In genomic region chr10:88409236-88409635, GRCh38 we compare ENCODE assay signal across 15 cellular contexts.
DNase-seq lines count a peak whose midpoint lies in the region; ATAC-seq and TF ChIP-seq lines count a peak whose summit lies in the region.
"Had no signal": no experiment of that assay in that cellular context is flagged by ENCODE, and none has a peak within 500 bp of the region (broad histone marks: within the 10 kb centered on the region; RNA-seq: fewer than 3 reads in every experiment).

No MANE protein-coding gene starts in this region.

- no peaks in the 10 kb centered on the region for H3K9me3 ChIP-seq in breast epithelium
- H3K9me3 ChIP-seq: upper lobe of right lung had no signal

- no peak overlapping the region for H3K27ac Mint-ChIP-seq in MCF 10A (ENCODE audit: low read depth, unreplicated experiment)
- H3K27ac Mint-ChIP-seq in activated T-helper 17 cell treated with anti-CD3 and anti-CD28 coated beads, Interleukin-2, amount 50 U/mL, for 72 hours = no peak overlapping the region
- H3K27ac Mint-ChIP-seq in stimulated activated naive CD8-positive, alpha-beta T cell treated with anti-CD3 and anti-CD28 coated beads, Interleukin-15, amount 100 ng/mL, for 72 hours = no peak overlapping the region
- H3K27ac Mint-ChIP-seq: activated CD4-positive, alpha-beta T cell treated with anti-CD3 and anti-CD28 coated beads, Interleukin-2, amount 10 ng/mL, durations not matched to agents 7 days and 5 days had no signal

- H3K4me3 ChIP-seq in breast epithelium = no peak overlapping the region
- H3K4me3 ChIP-seq: coronary artery, upper lobe of right lung had no signal

- peak; percentile 55 for ATAC-seq in HG03196 (IDR thresholded peaks at IDR 0.05; ENCODE audit: unreplicated experiment)
- peak; percentile 94 for ATAC-seq in activated T-helper 17 cell treated with anti-CD3 and anti-CD28 coated beads, Interleukin-2, amount 50 U/mL, for 72 hours (replicated peaks)
- peak; percentile 86 for ATAC-seq in stimulated activated naive CD8-positive, alpha-beta T cell treated with anti-CD3 and anti-CD28 coated beads, Interleukin-15, amount 100 ng/mL, for 72 hours
- ATAC-seq: upper lobe of right lung had no signal

- H3K36me3 ChIP-seq in breast epithelium = no peaks in the 10 kb centered on the region
- H3K36me3 ChIP-seq: upper lobe of right lung had no signal

- intact Hi-C loops in MCF 10A (cut with micrococcal nuclease) (no loop called here), breast epithelium (cut with DNase I; ENCODE audit: low total_unique reads) (no loop called here), posterior cingulate gyrus (cut with DNase I) (loop anchor here (10.0 kb wide), 1 partner anchor 146 kb away; no protein-coding TSS in a partner anchor)

- H3K27ac ChIP-seq in breast epithelium = no peak overlapping the region
- H3K27ac ChIP-seq: coronary artery, upper lobe of right lung had no signal

- CTCF ChIA-PET in MCF 10A (lab: Yijun Ruan, JAX) = interaction anchor here (0.8 to 1.3 kb wide), 3 partner anchors 25 to 548 kb away, joined by 3 to 4 read pairs (median 3); no protein-coding TSS in a partner anchor

- H3K27me3 Mint-ChIP-seq in MCF 10A (ENCODE audit: insufficient read depth, unreplicated experiment) = no peaks in the 10 kb centered on the region
- no peaks in the 10 kb centered on the region for H3K27me3 Mint-ChIP-seq in activated T-helper 17 cell treated with anti-CD3 and anti-CD28 coated beads, Interleukin-2, amount 50 U/mL, for 72 hours
- H3K27me3 Mint-ChIP-seq in stimulated activated naive CD8-positive, alpha-beta T cell treated with anti-CD3 and anti-CD28 coated beads, Interleukin-15, amount 100 ng/mL, for 72 hours = peaks cover 8% of the 10 kb centered on the region

- H3K4me1 ChIP-seq in breast epithelium = no peaks in the 10 kb centered on the region
- H3K4me1 ChIP-seq: upper lobe of right lung had no signal

- no peak overlapping the region for H3K4me3 Mint-ChIP-seq in MCF 10A (ENCODE audit: unreplicated experiment)
- H3K4me3 Mint-ChIP-seq in activated T-helper 17 cell treated with anti-CD3 and anti-CD28 coated beads, Interleukin-2, amount 50 U/mL, for 72 hours = no peak overlapping the region
- no peak overlapping the region for H3K4me3 Mint-ChIP-seq in stimulated activated naive CD8-positive, alpha-beta T cell treated with anti-CD3 and anti-CD28 coated beads, Interleukin-15, amount 100 ng/mL, for 72 hours
- H3K4me3 Mint-ChIP-seq: activated CD4-positive, alpha-beta T cell treated with anti-CD3 and anti-CD28 coated beads, Interleukin-2, amount 10 ng/mL, durations not matched to agents 7 days and 5 days had no signal

- POLR2A ChIA-PET in MCF 10A (lab: Yijun Ruan, JAX) = interaction anchor here (0.6 to 1.2 kb wide), 9 partner anchors 18 to 581 kb away, joined by 3 to 4 read pairs (median 3); partner anchors contain the start of gene FAS

- no peak for TF ChIP-seq POLR2A in breast epithelium (IDR thresholded peaks at IDR 0.05)

- no peaks in the 10 kb centered on the region for H3K9me3 Mint-ChIP-seq in MCF 10A (ENCODE audit: unreplicated experiment)
- peaks cover 7% of the 10 kb centered on the region for H3K9me3 Mint-ChIP-seq in activated T-helper 17 cell treated with anti-CD3 and anti-CD28 coated beads, Interleukin-2, amount 50 U/mL, for 72 hours
- peaks cover 11% of the 10 kb centered on the region in 2 donors for H3K9me3 Mint-ChIP-seq in stimulated activated naive CD8-positive, alpha-beta T cell treated with anti-CD3 and anti-CD28 coated beads, Interleukin-15, amount 100 ng/mL, for 72 hours

- TF ChIP-seq CTCF in MCF 10A (IDR thresholded peaks at IDR 0.05; ENCODE audit: unreplicated experiment) = no peak
- no peak for TF ChIP-seq CTCF in breast epithelium (IDR thresholded peaks at IDR 0.05)

- H3K4me1 Mint-ChIP-seq in MCF 10A (ENCODE audit: insufficient read depth, unreplicated experiment) = peaks cover 5% of the 10 kb centered on the region
- H3K4me1 Mint-ChIP-seq in activated T-helper 17 cell treated with anti-CD3 and anti-CD28 coated beads, Interleukin-2, amount 50 U/mL, for 72 hours = no peaks in the 10 kb centered on the region
- H3K4me1 Mint-ChIP-seq in stimulated activated naive CD8-positive, alpha-beta T cell treated with anti-CD3 and anti-CD28 coated beads, Interleukin-15, amount 100 ng/mL, for 72 hours = peaks cover 5% of the 10 kb centered on the region
- H3K4me1 Mint-ChIP-seq: activated CD4-positive, alpha-beta T cell treated with anti-CD3 and anti-CD28 coated beads, Interleukin-2, amount 10 ng/mL, durations not matched to agents 7 days and 5 days had no signal

- DNase-seq in MCF 10A (ENCODE audit: unreplicated experiment) (peak; percentile 6), breast epithelium (ENCODE audit: low spot score in 2 of 2) (no peak), NCI-H1417 treated with DMSO at 0.1 percent for 48 hours (lab: John Stamatoyannopoulos, UW) (no peak), posterior cingulate gyrus (no peak), T1000 (lab: John Stamatoyannopoulos, UW) (no peak)
- DNase-seq in stimulated activated naive CD8-positive, alpha-beta T cell treated with anti-CD3 and anti-CD28 coated beads, Interleukin-15, amount 100 ng/mL, for 72 hours = no peak
- DNase-seq: activated CD4-positive, alpha-beta T cell treated with anti-CD3 and anti-CD28 coated beads, Interleukin-2, amount 10 ng/mL, durations not matched to agents 7 days and 5 days; aorta; NCI-H1048; NCI-H2171 treated with DMSO at 0.1 percent for 48 hours; stimulated activated naive CD4-positive, alpha-beta T cell treated with Interleukin-2 at 50 U/mL for 16 hours; upper lobe of right lung had no signal

- no TSS peak for BruUV-seq in MCF 10A (replicated peaks; lab: Mats Ljungman, UMichigan)

- H3K27me3 ChIP-seq in breast epithelium = no peaks in the 10 kb centered on the region
- H3K27me3 ChIP-seq: upper lobe of right lung had no signal

- H3K36me3 Mint-ChIP-seq in MCF 10A (ENCODE audit: insufficient read depth, unreplicated experiment) = no peaks in the 10 kb centered on the region
- H3K36me3 Mint-ChIP-seq in activated T-helper 17 cell treated with anti-CD3 and anti-CD28 coated beads, Interleukin-2, amount 50 U/mL, for 72 hours (ENCODE audit: low read depth) = no peaks in the 10 kb centered on the region
